ENCODE assay signal across 8 cellular contexts in genomic region chr12:57764662-57765002, GRCh38. TPM values are rescaled to one million over a fixed set of nuclear protein-coding genes. Genes with fewer than 3 reads are reported as not detected.
DNase-seq lines count a peak whose midpoint lies in the region; ATAC-seq, FAIRE-seq and TF ChIP-seq lines count a peak whose summit lies in the region.

No MANE protein-coding gene starts in this region.

- H3K27ac ChIP-seq in OCI-LY7 (ENCODE audit: low read depth, low read length, poor library complexity, severe bottlenecking) (no peak overlapping the region), small intestine (ENCODE audit: low read depth in 1 of 2, low read length in 1 of 2) (no peak overlapping the region)

- no peaks in the 10 kb centered on the region for H3K9me2 ChIP-seq in OCI-LY7 (ENCODE audit: insufficient read depth, low read length)

- TF ChIP-seq CTCF in OCI-LY7 (conservative IDR thresholded peaks at IDR 0.05; ENCODE audit: low read length), result no peak

- H3K9me3 Mint-ChIP-seq in T-helper 1 cell treated with Interleukin-12 subunit alpha and Interleukin-12 subunit beta and Interleukin-4 antibody, amounts not matched to agents 30 μg/mL and 1 μg/mL, for 36 hours, result no peaks in the 10 kb centered on the region

- FAIRE-seq in small intestine (lab: Jason Lieb, UNC), result no peak

- no peak overlapping the region for H2AFZ ChIP-seq in OCI-LY7 (ENCODE audit: low read length)

- 13 to 16% (median 15%) methylated on average over 17 of the region's 17 CpGs for WGBS in small intestine, 3 donors

- H3K27ac Mint-ChIP-seq in T-helper 1 cell treated with Interleukin-12 subunit alpha and Interleukin-12 subunit beta and Interleukin-4 antibody, amounts not matched to agents 30 μg/mL and 1 μg/mL, for 36 hours, result peak overlapping the region; percentile 49

- H3K36me3 ChIP-seq in OCI-LY7 (ENCODE audit: insufficient read depth, low read length) (peaks cover 46% of the 10 kb centered on the region), small intestine (ENCODE audit: control insufficient read depth in 2 of 2, insufficient read depth in 2 of 2, low read length in 2 of 2) (no peaks in the 10 kb centered on the region), HAP-1 (replicated peaks) (peaks cover 20% of the 10 kb centered on the region)

- ATAC-seq in esophagus mucosa, result peak; percentile 5
- ATAC-seq in GM21447 (IDR thresholded peaks at IDR 0.05; ENCODE audit: unreplicated experiment), result no peak
- ATAC-seq in GM18870 (IDR thresholded peaks at IDR 0.05; ENCODE audit: unreplicated experiment), result no peak

- peaks cover 28% of the 10 kb centered on the region for H3K4me1 Mint-ChIP-seq in T-helper 1 cell treated with Interleukin-12 subunit alpha and Interleukin-12 subunit beta and Interleukin-4 antibody, amounts not matched to agents 30 μg/mL and 1 μg/mL, for 36 hours (ENCODE audit: low read depth)

- no peaks in the 10 kb centered on the region for H3K9me3 ChIP-seq in OCI-LY7 (ENCODE audit: low read length)
- no peaks in the 10 kb centered on the region for H3K9me3 ChIP-seq in small intestine (ENCODE audit: control insufficient read depth, low read depth)
- H3K9me3 ChIP-seq in HAP-1, result no peaks in the 10 kb centered on the region

- peaks cover 9% of the 10 kb centered on the region; the same call in 1 of the 2 replicates for H4K20me1 ChIP-seq in OCI-LY7 (ENCODE audit: insufficient read depth, low read length)

- no TSS peak for BruUV-seq in OCI-LY7 (replicated peaks; lab: Mats Ljungman, UMichigan)

- H3K27me3 Mint-ChIP-seq in T-helper 1 cell treated with Interleukin-12 subunit alpha and Interleukin-12 subunit beta and Interleukin-4 antibody, amounts not matched to agents 30 μg/mL and 1 μg/mL, for 36 hours (ENCODE audit: low read depth), result peaks cover 20% of the 10 kb centered on the region

- DNase-seq in T-helper 1 cell, result no peak
- DNase-seq in OCI-LY7 (ENCODE audit: low spot score), result no peak
- DNase-seq in small intestine, result peak; percentile 49
- DNase-seq in HAP-1 (ENCODE audit: low spot score in 2 of 2), result no peak

- H3K79me2 ChIP-seq in OCI-LY7 (ENCODE audit: insufficient read depth, low read depth, low read length), result 0 out of 2 replicates have a peak, but pooled peaks cover 7% of the 10 kb centered on the region

- H3K36me3 Mint-ChIP-seq in T-helper 1 cell treated with Interleukin-12 subunit alpha and Interleukin-12 subunit beta and Interleukin-4 antibody, amounts not matched to agents 30 μg/mL and 1 μg/mL, for 36 hours (ENCODE audit: low read depth), result peaks cover 15% of the 10 kb centered on the region

- peak overlapping the region; percentile 89 for H3K4me3 Mint-ChIP-seq in T-helper 1 cell treated with Interleukin-12 subunit alpha and Interleukin-12 subunit beta and Interleukin-4 antibody, amounts not matched to agents 30 μg/mL and 1 μg/mL, for 36 hours

- H3K4me1 ChIP-seq in OCI-LY7 (ENCODE audit: insufficient read depth, low read length, poor library complexity, severe bottlenecking), result peaks cover 7% of the 10 kb centered on the region
- peaks cover 2 to 5% of the 10 kb centered on the region in 2 donors for H3K4me1 ChIP-seq in small intestine (ENCODE audit: control insufficient read depth in 2 of 2, insufficient read depth in 1 of 2, low read depth in 1 of 2, low read length in 1 of 2)
- peaks cover 17% of the 10 kb centered on the region for H3K4me1 ChIP-seq in HAP-1

- CTCF ChIA-PET in OCI-LY7 (lab: Charles Lee; ENCODE audit: unreplicated experiment), result interaction anchor here (1.4 kb wide), 1 partner anchor 9 kb away, joined by 3 read pairs; no protein-coding TSS in a partner anchor

- no peak overlapping the region for H3K4me3 ChIP-seq in OCI-LY7 (ENCODE audit: low read depth, low read length, poor library complexity, severe bottlenecking)
- peak overlapping the region in 1 of 2 donors; percentile 34 for H3K4me3 ChIP-seq in small intestine (ENCODE audit: low read depth in 1 of 2, low read length in 2 of 2)
- H3K4me3 ChIP-seq in HAP-1, result no peak overlapping the region

- H3K4me2 ChIP-seq in OCI-LY7 (ENCODE audit: low read length), result peak overlapping the region; percentile 30; the same call in 1 of the 2 replicates

- intact Hi-C loops in OCI-LY7 (cut with micrococcal nuclease; ENCODE audit: unreplicated experiment), result no loop called here

- POLR2A ChIA-PET in OCI-LY7 (lab: Charles Lee), result no interaction called here

- in situ Hi-C loops in HAP-1 (cut with MboI; ENCODE audit: low sequenced_read_pairs), result no loop called here

- H3K27me3 ChIP-seq in small intestine (ENCODE audit: control insufficient read depth in 2 of 2, insufficient read depth in 2 of 2, low read length in 2 of 2) (peaks cover 3 to 10% of the 10 kb centered on the region in 2 donors), HAP-1 (ENCODE audit: low read depth) (peaks cover 24% of the 10 kb centered on the region)

RNA-seq across cellular contexts. Expression of gene CYP27B1, which starts 2.2 kb away (rescaled TPM):
- 6.5 and 7.1 TPM in 2 replicates for total RNA-seq in OCI-LY7 (2014; rRNA removed; shearing (Covaris generic))
- 6.6 and 6.9 TPM in 2 replicates for total RNA-seq in OCI-LY7 (2022)
- total RNA-seq in esophagus mucosa, result 1.6 TPM
- polyA plus RNA-seq in small intestine, result 1 to 10 TPM in 2 of 3 donors, under 1 TPM in 1; 0.27 to 1.4 (median 1.1) TPM

RNA-seq across cellular contexts. Expression of gene METTL1, which starts 7.3 kb away (rescaled TPM):
- 12.5 and 22.2 TPM in 2 replicates for total RNA-seq in OCI-LY7 (2014; rRNA removed; shearing (Covaris generic))
- 23.6 and 27.0 TPM in 2 replicates for total RNA-seq in OCI-LY7 (2022)
- total RNA-seq in esophagus mucosa, result 20.2 TPM
- polyA plus RNA-seq in small intestine, result 10 to 100 TPM in 1 of 3 donors, 1 to 10 TPM in 2; 2.2 to 16.7 (median 6.5) TPM

RNA-seq across cellular contexts. Expression of gene EEF1AKMT3, which starts 7.8 kb away (rescaled TPM):
- 3.4 and 5.3 TPM in 2 replicates for total RNA-seq in OCI-LY7 (2014; rRNA removed; shearing (Covaris generic))
- 6.3 TPM in 2 replicates for total RNA-seq in OCI-LY7 (2022)
- total RNA-seq in esophagus mucosa, result 3.4 TPM
- 1 to 10 TPM in 2 of 3 donors, under 1 TPM in 1; 0.22 to 2.7 (median 2.7) TPM for polyA plus RNA-seq in small intestine

RNA-seq across cellular contexts. Expression of gene MARCHF9, which starts 9.7 kb away (rescaled TPM):
- total RNA-seq in OCI-LY7 (2014; rRNA removed; shearing (Covaris generic)), result 29.3 and 29.4 TPM in 2 replicates
- total RNA-seq in OCI-LY7 (2022), result 46.2 and 47.7 TPM in 2 replicates
- total RNA-seq in esophagus mucosa, result 5.9 TPM
- 10 to 100 TPM in 1 of 3 donors, 1 to 10 TPM in 2; 8.4 to 13.8 (median 8.9) TPM for polyA plus RNA-seq in small intestine

RNA-seq across cellular contexts. Expression of gene CDK4, which starts 12.5 kb away (rescaled TPM):
- 272 and 280 TPM in 2 replicates for total RNA-seq in OCI-LY7 (2014; rRNA removed; shearing (Covaris generic))
- total RNA-seq in OCI-LY7 (2022) (172 and 192 TPM in 2 replicates), esophagus mucosa (62.3 TPM)
- 10 to 100 TPM; 13.2 to 98.8 (median 41.6) TPM for polyA plus RNA-seq in small intestine
